28 cellular contexts compared by ENCODE assay signal in the genomic region with DNA sequence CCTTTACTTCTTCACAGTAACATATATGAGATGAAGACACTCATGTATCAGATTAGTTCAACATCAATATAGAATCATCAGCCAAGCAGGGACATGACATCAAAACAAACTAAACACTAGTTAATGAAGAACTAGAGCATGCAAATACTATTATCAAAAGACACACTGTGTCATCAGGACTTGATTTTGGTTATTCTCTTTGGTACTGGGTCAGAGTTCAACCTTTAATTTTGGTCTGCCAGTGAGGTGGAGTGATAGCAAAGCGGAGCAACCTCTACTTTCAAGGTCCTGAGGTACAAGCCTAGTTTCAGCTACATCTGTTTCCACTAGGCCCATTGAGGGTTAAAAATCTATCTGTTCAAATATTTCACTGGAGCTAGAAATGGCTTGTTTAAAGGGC.
DNase-seq lines count a peak whose midpoint lies in the region; ATAC-seq, FAIRE-seq and TF ChIP-seq lines count a peak whose summit lies in the region.
"Had no signal": no experiment of that assay in that cellular context is flagged by ENCODE, and none has a peak within 500 bp of the region (broad histone marks: within the 10 kb centered on the region; RNA-seq: fewer than 3 reads in every experiment).

No MANE protein-coding gene starts in this region.

- H3K27ac Mint-ChIP-seq in mesothelial cell of epicardium, result peak overlapping the region; percentile 77
- H3K27ac Mint-ChIP-seq in stimulated activated effector memory CD8-positive, alpha-beta T cell treated with anti-CD3 and anti-CD28 coated beads, Interleukin-12 subunit alpha, Interleukin-12 subunit beta, amount 100 ng/mL, for 72 hours, result no peak overlapping the region
- H3K27ac Mint-ChIP-seq: CD14-positive monocyte; CD4-positive, alpha-beta memory T cell; CD4-positive, CD25-positive, alpha-beta regulatory T cell; CD8-positive, alpha-beta memory T cell had no signal

- no peak for TF ChIP-seq POLR2A in A549 (IDR thresholded peaks at IDR 0.05; ENCODE audit: low read length)
- no peak for TF ChIP-seq POLR2A in esophagus muscularis mucosa (IDR thresholded peaks at IDR 0.05; ENCODE audit: low read depth)

- H3K4me3 Mint-ChIP-seq in mesothelial cell of epicardium, result no peak overlapping the region
- no peak overlapping the region for H3K4me3 Mint-ChIP-seq in stimulated activated effector memory CD8-positive, alpha-beta T cell treated with anti-CD3 and anti-CD28 coated beads, Interleukin-12 subunit alpha, Interleukin-12 subunit beta, amount 100 ng/mL, for 72 hours
- H3K4me3 Mint-ChIP-seq: CD14-positive monocyte; CD4-positive, alpha-beta memory T cell; CD4-positive, CD25-positive, alpha-beta regulatory T cell; CD8-positive, alpha-beta memory T cell had no signal

- H3K4me3 ChIP-seq in A549 (no peak overlapping the region), PC-9 (no peak overlapping the region), esophagus muscularis mucosa (no peak overlapping the region)
- H3K4me3 ChIP-seq: BLaER1, GM12878 had no signal

- no peak for ATAC-seq in A549
- ATAC-seq in left lobe of liver, result peak; percentile 77
- ATAC-seq in stimulated activated effector memory CD8-positive, alpha-beta T cell treated with anti-CD3 and anti-CD28 coated beads, Interleukin-12 subunit alpha, Interleukin-12 subunit beta, amount 100 ng/mL, for 72 hours, result no peak
- no peak for ATAC-seq in GM21576 (IDR thresholded peaks at IDR 0.05; ENCODE audit: unreplicated experiment)
- ATAC-seq: GM12878 had no signal

- H3K27me3 Mint-ChIP-seq in mesothelial cell of epicardium (ENCODE audit: low read depth), result no peaks in the 10 kb centered on the region
- H3K27me3 Mint-ChIP-seq: CD4-positive, alpha-beta memory T cell; CD4-positive, CD25-positive, alpha-beta regulatory T cell; CD8-positive, alpha-beta memory T cell had no signal

- no peaks in the 10 kb centered on the region for H4K20me1 ChIP-seq in PC-9 (ENCODE audit: insufficient read depth)
- H4K20me1 ChIP-seq: BLaER1 had no signal

- H3K9me3 ChIP-seq in A549 (no peaks in the 10 kb centered on the region), PC-9 (ENCODE audit: insufficient read depth, low read depth) (no peaks in the 10 kb centered on the region), esophagus muscularis mucosa (no peaks in the 10 kb centered on the region)
- H3K9me3 ChIP-seq: BE2C, BLaER1 had no signal

- H2AFZ ChIP-seq in PC-9, result no peak overlapping the region

- peaks cover 8% of the 10 kb centered on the region for H3K4me1 Mint-ChIP-seq in mesothelial cell of epicardium
- H3K4me1 Mint-ChIP-seq in stimulated activated effector memory CD8-positive, alpha-beta T cell treated with anti-CD3 and anti-CD28 coated beads, Interleukin-12 subunit alpha, Interleukin-12 subunit beta, amount 100 ng/mL, for 72 hours, result no peaks in the 10 kb centered on the region
- H3K4me1 Mint-ChIP-seq: CD14-positive monocyte; CD4-positive, alpha-beta memory T cell; CD4-positive, CD25-positive, alpha-beta regulatory T cell; CD8-positive, alpha-beta memory T cell had no signal

- H3K36me3 ChIP-seq in PC-9 (ENCODE audit: low read depth) (no peaks in the 10 kb centered on the region), esophagus muscularis mucosa (no peaks in the 10 kb centered on the region)
- H3K36me3 ChIP-seq: BE2C, BLaER1 had no signal

- H3F3A ChIP-seq in PC-9 (ENCODE audit: insufficient read depth, low read depth), result no peaks in the 10 kb centered on the region

- no peak for TF ChIP-seq CTCF in A549 (IDR thresholded peaks at IDR 0.05)
- TF ChIP-seq CTCF in PC-9 (conservative IDR thresholded peaks at IDR 0.05), result no peak
- TF ChIP-seq CTCF in mesothelial cell of epicardium (IDR thresholded peaks at IDR 0.05; ENCODE audit: unreplicated experiment), result no peak
- no peak for TF ChIP-seq CTCF in esophagus muscularis mucosa (IDR thresholded peaks at IDR 0.05)

- H3K4me1 ChIP-seq in A549 (no peaks in the 10 kb centered on the region), PC-9 (replicated peaks; ENCODE audit: insufficient read depth) (no peaks in the 10 kb centered on the region), esophagus muscularis mucosa (no peaks in the 10 kb centered on the region)
- H3K4me1 ChIP-seq: BE2C, BLaER1 had no signal

- H3K36me3 Mint-ChIP-seq in mesothelial cell of epicardium, result no peaks in the 10 kb centered on the region
- H3K36me3 Mint-ChIP-seq in stimulated activated effector memory CD8-positive, alpha-beta T cell treated with anti-CD3 and anti-CD28 coated beads, Interleukin-12 subunit alpha, Interleukin-12 subunit beta, amount 100 ng/mL, for 72 hours, result no peaks in the 10 kb centered on the region
- H3K36me3 Mint-ChIP-seq: CD14-positive monocyte; CD4-positive, alpha-beta memory T cell; CD4-positive, CD25-positive, alpha-beta regulatory T cell; CD8-positive, alpha-beta memory T cell had no signal

- FAIRE-seq in A549 (lab: Jason Lieb, UNC), result peak; percentile 7
- FAIRE-seq: A204.1, GM12878, GM12892, GM18507 had no signal

- POLR2A ChIA-PET in A549 (lab: Yijun Ruan, JAX), result no interaction called here
- POLR2A ChIA-PET in PC-9 (lab: Charles Lee; ENCODE audit: unreplicated experiment), result no interaction called here

- CTCF ChIA-PET in A549 (lab: Yijun Ruan, JAX), result no interaction called here
- CTCF ChIA-PET in PC-9 (lab: Charles Lee), result no interaction called here

- H3K79me2 ChIP-seq in PC-9 (ENCODE audit: low read depth), result no peaks in the 10 kb centered on the region

- peaks cover 66% of the 10 kb centered on the region for H3K9me3 Mint-ChIP-seq in mesothelial cell of epicardium
- H3K9me3 Mint-ChIP-seq in stimulated activated effector memory CD8-positive, alpha-beta T cell treated with anti-CD3 and anti-CD28 coated beads, Interleukin-12 subunit alpha, Interleukin-12 subunit beta, amount 100 ng/mL, for 72 hours, result peaks cover 7% of the 10 kb centered on the region
- H3K9me3 Mint-ChIP-seq: CD4-positive, alpha-beta memory T cell had no signal

- WGBS in A549 (ENCODE audit: missing lambda C conversion rate), result 0% methylated on average over 1 of the region's 1 CpG
- 93% methylated on average over 1 of the region's 1 CpG for WGBS in esophagus muscularis mucosa

- intact Hi-C loops in PC-9 (cut with micrococcal nuclease; ENCODE audit: unreplicated experiment), result no loop called here
- intact Hi-C loops in esophagus muscularis mucosa (cut with DNase I), result no loop called here

- BruUV-seq in PC-9 (replicated peaks; lab: Mats Ljungman, UMichigan), result no TSS peak

- TF ChIP-seq RAD21 in A549 (conservative IDR thresholded peaks at IDR 0.05 in 1 of 2, IDR thresholded peaks at IDR 0.05 in 1 of 2), result no peak

- H3K27me3 ChIP-seq in PC-9 (ENCODE audit: insufficient read depth, low read depth), result no peaks in the 10 kb centered on the region
- H3K27me3 ChIP-seq in esophagus muscularis mucosa, result no peaks in the 10 kb centered on the region
- H3K27me3 ChIP-seq: BE2C, BLaER1 had no signal

- TF ChIP-seq EP300 in A549 (IDR thresholded peaks at IDR 0.05), result no peak
- TF ChIP-seq EP300 in esophagus muscularis mucosa (IDR thresholded peaks at IDR 0.05), result no peak

- H3K4me2 ChIP-seq in A549 (no peak overlapping the region), PC-9 (no peak overlapping the region)
- H3K4me2 ChIP-seq: BLaER1 had no signal

- no peaks in the 10 kb centered on the region for H3K9me2 ChIP-seq in PC-9 (ENCODE audit: insufficient read depth)

- DNase-seq in A549 (ENCODE audit: low read depth in 1 of 2, low spot score in 1 of 2), result no peak
- no peak for DNase-seq in PC-9
- no peak for DNase-seq in left lobe of liver (ENCODE audit: low spot score)
- DNase-seq in mesothelial cell of epicardium (ENCODE audit: low spot score in 2 of 2, unreplicated experiment in 2 of 2), result no peak
- no peak for DNase-seq in esophagus muscularis mucosa (ENCODE audit: extremely low spot score)
- DNase-seq in AG20443 (ENCODE audit: low spot score), result no peak
- no peak for DNase-seq in stimulated activated effector memory CD8-positive, alpha-beta T cell treated with anti-CD3 and anti-CD28 coated beads, Interleukin-12 subunit alpha, Interleukin-12 subunit beta, amount 100 ng/mL, for 72 hours (ENCODE audit: low spot score in 2 of 2)
- DNase-seq: 8988T; BE2C; C1 segment of cervical spinal cord; CD4-positive, alpha-beta memory T cell; CD4-positive, CD25-positive, alpha-beta regulatory T cell; CD8-positive, alpha-beta memory T cell; COR-L47; DMS 273 treated with DMSO at 0.1 percent for 48 hours; DMS153; DMS53; DMS79; DND-41; EL; GDM1 had no signal

- no peak overlapping the region for H3K27ac ChIP-seq in A549
- H3K27ac ChIP-seq in PC-9, result 0 out of 2 replicates have a peak overlapping the region, but pooled peaks have one; percentile 22
- H3K27ac ChIP-seq in esophagus muscularis mucosa (replicated peaks in 1 of 4), result no peak overlapping the region
- H3K27ac ChIP-seq: BLaER1 had no signal

TF ChIP-seq in A549, 52 proteins besides CTCF, POLR2A, EP300 and RAD21 (continues in another document):
- TF ChIP-seq NFE2L2 (conservative IDR thresholded peaks at IDR 0.05; ENCODE audit: low read length) (no peak), HOXB13 (CRISPR knock-in tag; IDR thresholded peaks at IDR 0.05; ENCODE audit: low read depth) (no peak), GATA3 (IDR thresholded peaks at IDR 0.05; ENCODE audit: borderline replicate concordance) (no peak), FOSL2 (IDR thresholded peaks at IDR 0.05) (no peak), FOSL2 (CRISPR knock-in tag; IDR thresholded peaks at IDR 0.05) (no peak), JUNB (IDR thresholded peaks at IDR 0.05) (no peak), TFCP2L1 (CRISPR knock-in tag; IDR thresholded peaks at IDR 0.05) (no peak), CHD4 (IDR thresholded peaks at IDR 0.05; ENCODE audit: borderline replicate concordance) (no peak), BHLHE40 (IDR thresholded peaks at IDR 0.05; ENCODE audit: low read depth, low read length) (no peak), KDM5A (IDR thresholded peaks at IDR 0.05) (no peak), JUN (IDR thresholded peaks at IDR 0.05) (no peak), KDM1A (IDR thresholded peaks at IDR 0.05; ENCODE audit: low read depth) (no peak), ESRRA (IDR thresholded peaks at IDR 0.05; ENCODE audit: borderline replicate concordance, low read length) (no peak), HEYL (CRISPR knock-in tag; IDR thresholded peaks at IDR 0.05) (no peak), ZFP36 (IDR thresholded peaks at IDR 0.05; ENCODE audit: borderline replicate concordance, partially characterized antibody) (no peak), RFX5 (IDR thresholded peaks at IDR 0.05) (no peak), SREBF2 (IDR thresholded peaks at IDR 0.05) (no peak)
- TF ChIP-seq, protein P1, sequence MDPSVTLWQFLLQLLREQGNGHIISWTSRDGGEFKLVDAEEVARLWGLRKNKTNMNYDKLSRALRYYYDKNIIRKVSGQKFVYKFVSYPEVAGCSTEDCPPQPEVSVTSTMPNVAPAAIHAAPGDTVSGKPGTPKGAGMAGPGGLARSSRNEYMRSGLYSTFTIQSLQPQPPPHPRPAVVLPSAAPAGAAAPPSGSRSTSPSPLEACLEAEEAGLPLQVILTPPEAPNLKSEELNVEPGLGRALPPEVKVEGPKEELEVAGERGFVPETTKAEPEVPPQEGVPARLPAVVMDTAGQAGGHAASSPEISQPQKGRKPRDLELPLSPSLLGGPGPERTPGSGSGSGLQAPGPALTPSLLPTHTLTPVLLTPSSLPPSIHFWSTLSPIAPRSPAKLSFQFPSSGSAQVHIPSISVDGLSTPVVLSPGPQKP (IDR thresholded peaks at IDR 0.05; ENCODE audit: low read depth, low read length), result no peak
